In the genomic region with DNA sequence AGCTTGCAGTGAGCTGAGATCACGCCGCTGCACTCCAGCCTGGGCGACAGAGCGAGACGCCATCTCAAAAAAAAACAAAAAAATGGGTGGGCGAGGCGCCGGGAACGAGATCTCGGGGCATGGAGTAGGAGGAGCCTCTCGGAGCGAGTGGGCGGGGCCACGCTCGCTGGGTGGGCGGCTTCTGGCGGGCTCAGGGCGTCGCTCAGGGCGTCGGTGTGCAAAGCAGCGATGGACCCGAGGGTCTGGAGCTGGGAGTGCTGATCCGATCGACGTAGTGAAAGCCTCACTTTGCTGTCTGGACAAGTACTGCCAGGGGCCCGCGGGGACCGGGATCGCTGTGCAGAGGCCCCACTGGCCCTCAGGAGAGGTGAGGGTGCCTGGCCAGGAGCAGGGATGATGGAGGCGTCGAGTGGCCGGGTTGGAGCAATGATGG, we compare ENCODE assay signal across 26 cellular contexts. TPM values are rescaled to one million over a fixed set of nuclear protein-coding genes. Genes with fewer than 3 reads are reported as not detected.
DNase-seq lines count a peak whose midpoint lies in the region; ATAC-seq and TF ChIP-seq lines count a peak whose summit lies in the region.
"Had no signal": no experiment of that assay in that cellular context is flagged by ENCODE, and none has a peak within 500 bp of the region (broad histone marks: within the 10 kb centered on the region; RNA-seq: fewer than 3 reads in every experiment).

No MANE protein-coding gene starts in this region.

- H3K27ac Mint-ChIP-seq in endothelial cell (ENCODE audit: unreplicated experiment) = no peak overlapping the region
- H3K27ac Mint-ChIP-seq: CD8-positive, alpha-beta memory T cell had no signal

- intact Hi-C loops in A673 (cut with micrococcal nuclease; ENCODE audit: unreplicated experiment) = no loop called here
- intact Hi-C loops in stomach (cut with DNase I; ENCODE audit: low total_unique reads) = no loop called here

- H3K27ac ChIP-seq in A673 (ENCODE audit: low read depth, low read length, poor library complexity, severe bottlenecking) (no peak overlapping the region), stomach (no peak overlapping the region)
- H3K27ac ChIP-seq: 22Rv1, brain microvascular endothelial cell, esophagus muscularis mucosa, gastroesophageal sphincter, tibial nerve had no signal

- H3K27me3 ChIP-seq in A673 (replicated peaks; ENCODE audit: insufficient read depth, low read depth, low read length, poor library complexity) (no peaks in the 10 kb centered on the region), stomach (peaks cover 0 to 23% (median 6%) of the 10 kb centered on the region in 3 donors)
- H3K27me3 ChIP-seq: brain microvascular endothelial cell had no signal

- TF ChIP-seq EP300 in stomach (IDR thresholded peaks at IDR 0.05) = no peak

- H3K36me3 ChIP-seq in A673 (ENCODE audit: insufficient read depth, low read length, poor library complexity, severe bottlenecking) = peaks cover 18% of the 10 kb centered on the region
- peaks cover 0 to 19% (median 17%) of the 10 kb centered on the region in 4 donors for H3K36me3 ChIP-seq in stomach

- no peak for TF ChIP-seq CTCF in A673 (conservative IDR thresholded peaks at IDR 0.05; ENCODE audit: low read depth, low read length)
- TF ChIP-seq CTCF in endothelial cell (IDR thresholded peaks at IDR 0.05; ENCODE audit: unreplicated experiment) = no peak
- TF ChIP-seq CTCF in GM10248 (IDR thresholded peaks at IDR 0.05; ENCODE audit: control extremely low read depth, extremely low read depth, low read depth, missing control alignments) = no peak
- no peak for TF ChIP-seq CTCF in stomach (IDR thresholded peaks at IDR 0.05)

- WGBS in stomach, 5 donors = 46 to 61% (median 52%) methylated on average over 31 to 33 of the region's 33 CpGs

- peaks cover 10% of the 10 kb centered on the region for H3K4me1 Mint-ChIP-seq in endothelial cell (ENCODE audit: unreplicated experiment)

- CTCF ChIA-PET in A673 (lab: Charles Lee) = no interaction called here
- CTCF ChIA-PET in GM10248 (lab: Yijun Ruan, JAX) = interaction anchor here (0.6 to 0.7 kb wide), 2 partner anchors 16 to 197 kb away, joined by 3 read pairs; no protein-coding TSS in a partner anchor

- no peaks in the 10 kb centered on the region for H3K9me3 Mint-ChIP-seq in endothelial cell (ENCODE audit: unreplicated experiment)

- ATAC-seq in GM19351 (IDR thresholded peaks at IDR 0.05; ENCODE audit: unreplicated experiment) = no peak
- ATAC-seq: gastroesophageal sphincter; stimulated activated naive CD8-positive, alpha-beta T cell treated with anti-CD3 and anti-CD28 coated beads, Interleukin-15, Interleukin-2, amounts not matched to agents 100 U/mL and 50 U/mL, for 24 hours had no signal

- peak; percentile 51 for DNase-seq in DMS 273 (lab: John Stamatoyannopoulos, UW; ENCODE audit: unreplicated experiment)
- DNase-seq in DMS 273 treated with DMSO at 0.1 percent for 48 hours (lab: John Stamatoyannopoulos, UW) = no peak
- DNase-seq in A673 (ENCODE audit: low spot score) = peak; percentile 48
- DNase-seq in NCI-H1092 treated with DMSO at 0.1 percent for 48 hours (lab: John Stamatoyannopoulos, UW) = peak; percentile 39
- DNase-seq in endothelial cell (ENCODE audit: low spot score) = no peak
- DNase-seq in GM10248 (ENCODE audit: extremely low spot score) = no peak
- no peak for DNase-seq in stomach
- DNase-seq: activated CD4-positive, alpha-beta T cell treated with anti-CD3 and anti-CD28 coated beads, Interleukin-2, amount 50 U/mL, for 48 hours; activated gamma-delta T cell treated with Interleukin-2 at 50 U/mL for 16 hours; activated T-cell treated with anti-CD3 and anti-CD28 coated beads, Interleukin-2, amount 50 U/mL, for 1 hour; brain microvascular endothelial cell; CD8-positive, alpha-beta memory T cell; DMS79 treated with DMSO at 0.1 percent for 48 hours; effector memory CD4-positive, alpha-beta T cell; mammary epithelial cell; NCI-H1436 treated with DMSO at 0.1 percent for 48 hours; NCI-H226; stimulated activated CD4-positive, alpha-beta T cell treated with anti-CD3 and anti-CD28 coated beads, Interleukin-4, amount 100 ng/mL, for 1 hour; stimulated activated naive CD8-positive, alpha-beta T cell treated with anti-CD3 and anti-CD28 coated beads, Interleukin-15, Interleukin-2, amounts not matched to agents 100 U/mL and 50 U/mL, for 24 hours had no signal

- H3K9me3 ChIP-seq in A673 (ENCODE audit: low read depth, low read length, poor library complexity, severe bottlenecking) (no peaks in the 10 kb centered on the region), stomach (peaks cover 0 to 7% (median 3%) of the 10 kb centered on the region in 4 donors)
- H3K9me3 ChIP-seq: gastroesophageal sphincter had no signal

- TF ChIP-seq POLR2A in stomach (IDR thresholded peaks at IDR 0.05) = no peak

- H3K4me3 ChIP-seq in A673 (ENCODE audit: low read depth, low read length, poor library complexity, severe bottlenecking) = no peak overlapping the region
- no peak overlapping the region for H3K4me3 ChIP-seq in stomach
- H3K4me3 ChIP-seq: esophagus muscularis mucosa, gastroesophageal sphincter, tibial nerve had no signal

- H3K4me1 ChIP-seq in A673 (ENCODE audit: insufficient read depth, low read length, poor library complexity, severe bottlenecking) = no peaks in the 10 kb centered on the region
- peaks cover 10 to 28% (median 16%) of the 10 kb centered on the region in 4 donors for H3K4me1 ChIP-seq in stomach

- H3K36me3 Mint-ChIP-seq in endothelial cell (ENCODE audit: low read depth, unreplicated experiment) = peaks cover 9% of the 10 kb centered on the region

- BruUV-seq in A673 (replicated peaks; lab: Mats Ljungman, UMichigan) = no TSS peak

- peak overlapping the region; percentile 77 for H3K4me3 Mint-ChIP-seq in endothelial cell (ENCODE audit: unreplicated experiment)
- H3K4me3 Mint-ChIP-seq: CD8-positive, alpha-beta memory T cell had no signal

- peaks cover 28% of the 10 kb centered on the region for H3K27me3 Mint-ChIP-seq in endothelial cell (ENCODE audit: unreplicated experiment)

- POLR2A ChIA-PET in A673 (lab: Charles Lee; ENCODE audit: low non-redundant PET) = interaction anchor here (0.7 kb wide), 1 partner anchor 52 kb away, joined by 5 read pairs; no protein-coding TSS in a partner anchor
- POLR2A ChIA-PET in GM10248 (lab: Yijun Ruan, JAX) = interaction anchor here (0.5 kb wide), 1 partner anchor 23 kb away, joined by 3 read pairs; no protein-coding TSS in a partner anchor

RNA-seq across cellular contexts. Expression of a gene that starts 22.6 kb away (rescaled TPM):
- total RNA-seq in A673 (2021) = not detected in 2 replicates
- total RNA-seq in endothelial cell (ENCODE audit: unreplicated experiment) = 0.05 TPM
- total RNA-seq in stomach = 1 to 10 TPM in 1 of 5 donors, under 1 TPM in 2, not detected in 2; under 0.01 to 1.4 (median 0.45) TPM
- polyA plus RNA-seq in stomach = not detected
- total RNA-seq: H4, pulmonary artery endothelial cell had no signal

RNA-seq across cellular contexts. Expression of a gene that starts 33.6 kb away (rescaled TPM):
- total RNA-seq in A673 (2021) (248 and 256 TPM in 2 replicates), endothelial cell (ENCODE audit: unreplicated experiment) (250 TPM), stomach (10 to 100 TPM; 16.2 to 79.1 (median 20.5) TPM)
- 10 to 100 TPM in 1 of 3 donors, 1 to 10 TPM in 2; 4.1 to 10.8 (median 4.3) TPM for polyA plus RNA-seq in stomach

Comparison
In these comparisons a context has a peak if more than half of its experiments do, and no peak if none do; other contexts are left out.
1. DNase-seq: peak in DMS 273 (single experiment), A673 (single experiment) and NCI-H1092 treated with DMSO at 0.1 percent for 48 hours (single experiment); none in DMS 273 treated with DMSO at 0.1 percent for 48 hours (single experiment), endothelial cell (single experiment), GM10248 (single experiment) and stomach (single experiment).